8 cellular contexts compared by ENCODE assay signal in genomic region chrX:150364347-150365050, GRCh38. TPM values are rescaled to one million over a fixed set of nuclear protein-coding genes. Genes with fewer than 3 reads are reported as not detected.
DNase-seq lines count a peak whose midpoint lies in the region; ATAC-seq and TF ChIP-seq lines count a peak whose summit lies in the region.

No MANE protein-coding gene starts in this region.

- peaks cover 17% of the 10 kb centered on the region for H3K36me3 ChIP-seq in Karpas-422 (ENCODE audit: insufficient read depth, low read length)
- no peaks in the 10 kb centered on the region for H3K36me3 ChIP-seq in psoas muscle (ENCODE audit: insufficient read depth in 1 of 2, low read depth in 1 of 2)

- intact Hi-C loops in left ventricle myocardium superior (cut with micrococcal nuclease) (no loop called here), psoas muscle (cut with DNase I) (loop anchor here (5.0 to 10.0 kb wide), 6 partner anchors 120 to 400 kb away; no protein-coding TSS in a partner anchor)

- H3K9me3 Mint-ChIP-seq in activated naive CD8-positive, alpha-beta T cell treated with anti-CD3 and anti-CD28 coated beads for 36 hours = no peaks in the 10 kb centered on the region

- H3K9me3 ChIP-seq in Karpas-422 (ENCODE audit: low read length) (no peaks in the 10 kb centered on the region; the same call in 1 of the 2 replicates), psoas muscle (peaks cover 4% of the 10 kb centered on the region)

- peak overlapping the region; percentile 80 for H3K4me3 ChIP-seq in Karpas-422 (ENCODE audit: low read length)
- H3K4me3 ChIP-seq in psoas muscle = peak overlapping the region; percentile 72

- H3K4me2 ChIP-seq in Karpas-422 (ENCODE audit: low read depth, low read length, poor library complexity, severe bottlenecking) = peak overlapping the region; percentile 81

- peaks cover 18% of the 10 kb centered on the region for H3K4me1 Mint-ChIP-seq in activated naive CD8-positive, alpha-beta T cell treated with anti-CD3 and anti-CD28 coated beads for 36 hours

- H3K27me3 ChIP-seq in Karpas-422 (ENCODE audit: low read length) = no peaks in the 10 kb centered on the region
- H3K27me3 ChIP-seq in psoas muscle (ENCODE audit: insufficient read depth in 3 of 3, low read length in 2 of 3) = peaks cover 0 to 6% (median 0%) of the 10 kb centered on the region in 3 donors

- peak overlapping the region; percentile 96 for H3K9ac ChIP-seq in Karpas-422 (ENCODE audit: low read length)

- H3K27ac ChIP-seq in Karpas-422 (ENCODE audit: low read length) = peak overlapping the region; percentile 94
- H3K27ac ChIP-seq in psoas muscle = peak overlapping the region; percentile 86

- H3K27me3 Mint-ChIP-seq in activated naive CD8-positive, alpha-beta T cell treated with anti-CD3 and anti-CD28 coated beads for 36 hours = peaks cover 29% of the 10 kb centered on the region

- no peak overlapping the region for H3K27ac Mint-ChIP-seq in activated naive CD8-positive, alpha-beta T cell treated with anti-CD3 and anti-CD28 coated beads for 36 hours

- H3K4me1 ChIP-seq in Karpas-422 (ENCODE audit: low read length) = peaks cover 37% of the 10 kb centered on the region
- H3K4me1 ChIP-seq in psoas muscle = no peaks in the 10 kb centered on the region

- DNase-seq in CD1c-positive myeloid dendritic cell (ENCODE audit: extremely low spot score) = peak; percentile 6
- DNase-seq in Karpas-422 = peak; percentile 71
- DNase-seq in activated naive CD8-positive, alpha-beta T cell treated with anti-CD3 and anti-CD28 coated beads for 36 hours = peak; percentile 14
- DNase-seq in left ventricle myocardium superior = peak; percentile 45
- peak in 1 of 2 donors; percentile 19 for DNase-seq in psoas muscle
- no peak for DNase-seq in effector CD8-positive, alpha-beta T cell (lab: John Stamatoyannopoulos, UW)

- no peak for TF ChIP-seq CTCF in psoas muscle (IDR thresholded peaks at IDR 0.05)

- peak overlapping the region; percentile 56 for H3K4me3 Mint-ChIP-seq in activated naive CD8-positive, alpha-beta T cell treated with anti-CD3 and anti-CD28 coated beads for 36 hours

- peaks cover 2% of the 10 kb centered on the region for H3K36me3 Mint-ChIP-seq in activated naive CD8-positive, alpha-beta T cell treated with anti-CD3 and anti-CD28 coated beads for 36 hours

- ATAC-seq in left ventricle myocardium superior (no peak), psoas muscle (peak in 3 of 4 donors; percentile 14 to 20 (median 15)), HG03432 (IDR thresholded peaks at IDR 0.05; ENCODE audit: unreplicated experiment) (no peak)
- ATAC-seq in activated CD4-positive, CD25-positive, alpha-beta regulatory T cell treated with anti-CD3 and anti-CD28 coated beads, Interleukin-2, amount 50 U/mL, for 24 hours = no peak

- peaks cover 51% of the 10 kb centered on the region for H3K79me2 ChIP-seq in Karpas-422 (ENCODE audit: low read length)

- 0 to 37% (median 0%) methylated on average over 25 to 66 of the region's 66 CpGs for WGBS in psoas muscle, 3 donors

- 0 out of 2 replicates have a peak, but pooled peaks cover 4% of the 10 kb centered on the region for H4K20me1 ChIP-seq in Karpas-422 (ENCODE audit: insufficient read depth, low read depth, low read length)

- H2AFZ ChIP-seq in Karpas-422 (ENCODE audit: low read length) = no peak overlapping the region

- H3K9me2 ChIP-seq in Karpas-422 (replicated peaks; ENCODE audit: insufficient read depth, low read length) = no peaks in the 10 kb centered on the region

RNA-seq across cellular contexts. Expression of gene MAMLD1, which starts 1.4 kb away (rescaled TPM):
- total RNA-seq in Karpas-422 (2014; rRNA removed; shearing (Covaris generic); ENCODE audit: low replicate concordance) = 22.9 and 37.8 TPM in 2 replicates
- under 1 TPM; 0.48 to 0.91 TPM for total RNA-seq in activated naive CD8-positive, alpha-beta T cell treated with anti-CD3 and anti-CD28 coated beads for 36 hours
- total RNA-seq in left ventricle myocardium superior (2.3 TPM), psoas muscle (1 to 10 TPM; 1.4 to 2.5 (median 2.0) TPM)
- polyA plus RNA-seq in psoas muscle = 1 to 10 TPM; 1.3 to 4.5 (median 2.3) TPM

Comparison
In these comparisons a context has a peak if more than half of its experiments do, and no peak if none do; other contexts are left out.
1. ATAC-seq: peak in psoas muscle (3 of 4); none in left ventricle myocardium superior (single experiment), activated CD4-positive, CD25-positive, alpha-beta regulatory T cell treated with anti-CD3 and anti-CD28 coated beads, Interleukin-2, amount 50 U/mL, for 24 hours (0 of 2) and HG03432 (single experiment).